38 cellular contexts compared by ENCODE assay signal in genomic region chr16:77836801-77837200, GRCh38. TPM values are rescaled to one million over a fixed set of nuclear protein-coding genes. Genes with fewer than 3 reads are reported as not detected.
"Had no signal": no experiment of that assay in that cellular context is flagged by ENCODE, and none has a peak within 500 bp of the region (broad histone marks: within the 10 kb centered on the region; RNA-seq: fewer than 3 reads in every experiment).

No MANE protein-coding gene starts in this region.

- H3K4me3 Mint-ChIP-seq: activated CD4-positive, alpha-beta memory T cell treated with anti-CD3 and anti-CD28 coated beads, Interleukin-2, amount 10 ng/mL, durations not matched to agents 7 days and 5 days; activated CD4-positive, alpha-beta T cell treated with anti-CD3 and anti-CD28 coated beads for 36 hours; activated CD4-positive, alpha-beta T cell treated with anti-CD3 and anti-CD28 coated beads, Interleukin-2, amount 10 ng/mL, durations not matched to agents 7 days and 5 days; activated CD8-positive, alpha-beta memory T cell treated with anti-CD3 and anti-CD28 coated beads, Interleukin-2, amount 10 ng/mL, durations not matched to agents 7 days and 5 days; activated CD8-positive, alpha-beta T cell treated with anti-CD3 and anti-CD28 coated beads, Interleukin-2, amount 10 ng/mL, durations not matched to agents 7 days and 5 days; activated naive CD4-positive, alpha-beta T cell treated with anti-CD3 and anti-CD28 coated beads, Interleukin-2, amount 10 ng/mL, durations not matched to agents 7 days and 5 days; activated naive CD4-positive, alpha-beta T cell treated with anti-CD3 and anti-CD28 coated beads, Interleukin-2, amount 50 U/mL, for 24 hours; activated naive CD8-positive, alpha-beta T cell; activated naive CD8-positive, alpha-beta T cell treated with anti-CD3 and anti-CD28 coated beads, Interleukin-2, amount 10 ng/mL, durations not matched to agents 7 days and 5 days; activated naive CD8-positive, alpha-beta T cell treated with anti-CD3 and anti-CD28 coated beads, Interleukin-2, amount 50 U/mL, for 24 hours; activated T-cell treated with anti-CD3 and anti-CD28 coated beads, Interleukin-2, amount 50 U/mL, for 24 hours; brain; central memory CD8-positive, alpha-beta T cell; T-helper 17 cell; WTC11 had no signal

- H3K4me1 Mint-ChIP-seq: activated CD4-positive, alpha-beta memory T cell treated with anti-CD3 and anti-CD28 coated beads, Interleukin-2, amount 10 ng/mL, durations not matched to agents 7 days and 5 days; activated CD4-positive, alpha-beta T cell treated with anti-CD3 and anti-CD28 coated beads for 36 hours; activated CD4-positive, alpha-beta T cell treated with anti-CD3 and anti-CD28 coated beads, Interleukin-2, amount 10 ng/mL, durations not matched to agents 7 days and 5 days; activated CD8-positive, alpha-beta memory T cell treated with anti-CD3 and anti-CD28 coated beads, Interleukin-2, amount 10 ng/mL, durations not matched to agents 7 days and 5 days; activated naive CD4-positive, alpha-beta T cell treated with anti-CD3 and anti-CD28 coated beads, Interleukin-2, amount 10 ng/mL, durations not matched to agents 7 days and 5 days; activated naive CD4-positive, alpha-beta T cell treated with anti-CD3 and anti-CD28 coated beads, Interleukin-2, amount 50 U/mL, for 24 hours; activated naive CD8-positive, alpha-beta T cell treated with anti-CD3 and anti-CD28 coated beads, Interleukin-2, amount 10 ng/mL, durations not matched to agents 7 days and 5 days; activated naive CD8-positive, alpha-beta T cell treated with anti-CD3 and anti-CD28 coated beads, Interleukin-2, amount 50 U/mL, for 24 hours; central memory CD8-positive, alpha-beta T cell had no signal

- H3K27me3 Mint-ChIP-seq: activated CD4-positive, alpha-beta memory T cell treated with anti-CD3 and anti-CD28 coated beads, Interleukin-2, amount 10 ng/mL, durations not matched to agents 7 days and 5 days; activated CD4-positive, alpha-beta T cell treated with anti-CD3 and anti-CD28 coated beads, Interleukin-2, amount 10 ng/mL, durations not matched to agents 7 days and 5 days; activated naive CD4-positive, alpha-beta T cell treated with anti-CD3 and anti-CD28 coated beads, Interleukin-2, amount 10 ng/mL, durations not matched to agents 7 days and 5 days had no signal

- H3K9me3 Mint-ChIP-seq: activated CD4-positive, alpha-beta memory T cell treated with anti-CD3 and anti-CD28 coated beads, Interleukin-2, amount 10 ng/mL, durations not matched to agents 7 days and 5 days; activated CD4-positive, alpha-beta T cell treated with anti-CD3 and anti-CD28 coated beads, Interleukin-2, amount 10 ng/mL, durations not matched to agents 7 days and 5 days; activated naive CD4-positive, alpha-beta T cell treated with anti-CD3 and anti-CD28 coated beads, Interleukin-2, amount 10 ng/mL, durations not matched to agents 7 days and 5 days; activated naive CD4-positive, alpha-beta T cell treated with anti-CD3 and anti-CD28 coated beads, Interleukin-2, amount 50 U/mL, for 24 hours; activated naive CD8-positive, alpha-beta T cell treated with anti-CD3 and anti-CD28 coated beads, Interleukin-2, amount 10 ng/mL, durations not matched to agents 7 days and 5 days; activated naive CD8-positive, alpha-beta T cell treated with anti-CD3 and anti-CD28 coated beads, Interleukin-2, amount 50 U/mL, for 24 hours; activated T-cell treated with anti-CD3 and anti-CD28 coated beads, Interleukin-2, amount 50 U/mL, for 24 hours; activated T-helper 2 cell treated with anti-CD3 and anti-CD28 coated beads, Interferon-gamma antibody, Interleukin-2, Interleukin-4, amounts not matched to agents 10 μg/mL and 5 μg/mL and 100 μg/mL, durations not matched to agents 14 hours and 24 hours and 36 hours; brain; central memory CD8-positive, alpha-beta T cell; WTC11 had no signal

- ATAC-seq: activated CD4-positive, alpha-beta T cell treated with anti-CD3 and anti-CD28 coated beads for 36 hours; activated CD4-positive, CD25-positive, alpha-beta regulatory T cell treated with anti-CD3 and anti-CD28 coated beads, Interleukin-2, amount 50 U/mL, for 24 hours; activated CD8-positive, alpha-beta memory T cell treated with anti-CD3 and anti-CD28 coated beads, Interleukin-2, amount 10 ng/mL, durations not matched to agents 7 days and 5 days; activated CD8-positive, alpha-beta T cell treated with anti-CD3 and anti-CD28 coated beads, Interleukin-2, amount 10 ng/mL, durations not matched to agents 7 days and 5 days; activated naive CD8-positive, alpha-beta T cell treated with anti-CD3 and anti-CD28 coated beads, Interleukin-2, amount 50 U/mL, for 24 hours; T-helper 17 cell; WTC11 had no signal

- DNase-seq: activated CD4-positive, alpha-beta memory T cell treated with anti-CD3 and anti-CD28 coated beads, Interleukin-2, amount 10 ng/mL, durations not matched to agents 7 days and 5 days; activated CD4-positive, alpha-beta T cell treated with anti-CD3 and anti-CD28 coated beads for 1 hour; activated CD4-positive, alpha-beta T cell treated with anti-CD3 and anti-CD28 coated beads for 36 hours; activated CD4-positive, alpha-beta T cell treated with anti-CD3 and anti-CD28 coated beads for 48 hours; activated CD4-positive, alpha-beta T cell treated with anti-CD3 and anti-CD28 coated beads, Interleukin-2, amount 10 ng/mL, durations not matched to agents 7 days and 5 days; activated CD4-positive, alpha-beta T cell treated with anti-CD3 and anti-CD28 coated beads, Interleukin-2, amount 50 U/mL, for 48 hours; activated CD4-positive, CD25-positive, alpha-beta regulatory T cell; activated CD8-positive, alpha-beta memory T cell treated with anti-CD3 and anti-CD28 coated beads for 24 hours; activated CD8-positive, alpha-beta memory T cell treated with anti-CD3 and anti-CD28 coated beads, Interleukin-2, amount 10 ng/mL, durations not matched to agents 7 days and 5 days; activated CD8-positive, alpha-beta memory T cell treated with anti-CD3 and anti-CD28 coated beads, Interleukin-2, amount 50 U/mL, for 48 hours; activated CD8-positive, alpha-beta T cell treated with anti-CD3 and anti-CD28 coated beads, Interleukin-2, amount 10 ng/mL, durations not matched to agents 7 days and 5 days; activated effector memory CD4-positive, alpha-beta T cell treated with Interleukin-2 at 50 U/mL for 16 hours; activated gamma-delta T cell; activated naive CD4-positive, alpha-beta T cell treated with anti-CD3 and anti-CD28 coated beads, Interleukin-2, amount 10 ng/mL, durations not matched to agents 7 days and 5 days; activated naive CD4-positive, alpha-beta T cell treated with Interleukin-2 at 50 U/mL for 16 hours; activated naive CD8-positive, alpha-beta T cell treated with anti-CD3 and anti-CD28 coated beads, Interleukin-2, amount 10 ng/mL, durations not matched to agents 7 days and 5 days; activated naive CD8-positive, alpha-beta T cell treated with anti-CD3 and anti-CD28 coated beads, Interleukin-2, amount 50 U/mL, for 24 hours; activated T-cell treated with anti-CD3 and anti-CD28 coated beads, Interleukin-2, amount 50 U/mL, for 24 hours; activated T-cell treated with anti-CD3 and anti-CD28 coated beads, Interleukin-2, amount 50 U/mL, for 48 hours; amygdala; anterior cingulate cortex; caudate nucleus; cerebellar nuclear complex; T-helper 17 cell; WERI-Rb-1 had no signal

- H3K27ac Mint-ChIP-seq: activated CD4-positive, alpha-beta memory T cell treated with anti-CD3 and anti-CD28 coated beads, Interleukin-2, amount 10 ng/mL, durations not matched to agents 7 days and 5 days; activated CD4-positive, alpha-beta T cell treated with anti-CD3 and anti-CD28 coated beads for 36 hours; activated CD4-positive, alpha-beta T cell treated with anti-CD3 and anti-CD28 coated beads, Interleukin-2, amount 10 ng/mL, durations not matched to agents 7 days and 5 days; activated CD8-positive, alpha-beta memory T cell treated with anti-CD3 and anti-CD28 coated beads, Interleukin-2, amount 10 ng/mL, durations not matched to agents 7 days and 5 days; activated CD8-positive, alpha-beta T cell treated with anti-CD3 and anti-CD28 coated beads, Interleukin-2, amount 10 ng/mL, durations not matched to agents 7 days and 5 days; activated naive CD4-positive, alpha-beta T cell treated with anti-CD3 and anti-CD28 coated beads, Interleukin-2, amount 10 ng/mL, durations not matched to agents 7 days and 5 days; activated naive CD4-positive, alpha-beta T cell treated with anti-CD3 and anti-CD28 coated beads, Interleukin-2, amount 50 U/mL, for 24 hours; activated naive CD8-positive, alpha-beta T cell; activated naive CD8-positive, alpha-beta T cell treated with anti-CD3 and anti-CD28 coated beads, Interleukin-2, amount 10 ng/mL, durations not matched to agents 7 days and 5 days; activated naive CD8-positive, alpha-beta T cell treated with anti-CD3 and anti-CD28 coated beads, Interleukin-2, amount 50 U/mL, for 24 hours; activated T-cell treated with anti-CD3 and anti-CD28 coated beads, Interleukin-2, amount 50 U/mL, for 24 hours; activated T-helper 2 cell treated with anti-CD3 and anti-CD28 coated beads, Interferon-gamma antibody, Interleukin-2, Interleukin-4, amounts not matched to agents 10 μg/mL and 5 μg/mL and 100 μg/mL, durations not matched to agents 14 hours and 24 hours and 36 hours; T-helper 17 cell; WTC11 had no signal

- H3K4me3 ChIP-seq: ascending aorta, cardiac muscle cell had no signal

- H3K27ac ChIP-seq: ascending aorta, cardiac muscle cell, WERI-Rb-1 had no signal

- H3K36me3 ChIP-seq: ascending aorta, cardiac muscle cell, WERI-Rb-1 had no signal

- H3K36me3 Mint-ChIP-seq: activated CD8-positive, alpha-beta memory T cell treated with anti-CD3 and anti-CD28 coated beads, Interleukin-2, amount 10 ng/mL, durations not matched to agents 7 days and 5 days; activated naive CD4-positive, alpha-beta T cell treated with anti-CD3 and anti-CD28 coated beads, Interleukin-2, amount 10 ng/mL, durations not matched to agents 7 days and 5 days; activated naive CD4-positive, alpha-beta T cell treated with anti-CD3 and anti-CD28 coated beads, Interleukin-2, amount 50 U/mL, for 24 hours; activated naive CD8-positive, alpha-beta T cell; activated naive CD8-positive, alpha-beta T cell treated with anti-CD3 and anti-CD28 coated beads, Interleukin-2, amount 10 ng/mL, durations not matched to agents 7 days and 5 days; WTC11 had no signal

- H3K27me3 ChIP-seq: ascending aorta, cardiac muscle cell had no signal

- FAIRE-seq: bronchial epithelial cell had no signal

- H3K9me3 ChIP-seq: ascending aorta had no signal

RNA-seq across cellular contexts. Expression of gene VAT1L, which starts 48.4 kb away (rescaled TPM):
- total RNA-seq: activated CD4-positive, alpha-beta T cell treated with anti-CD3 and anti-CD28 coated beads, Interleukin-2, amount 10 ng/mL, durations not matched to agents 7 days and 5 days; activated CD8-positive, alpha-beta memory T cell treated with anti-CD3 and anti-CD28 coated beads, Interleukin-2, amount 10 ng/mL, durations not matched to agents 7 days and 5 days; activated CD8-positive, alpha-beta T cell treated with anti-CD3 and anti-CD28 coated beads, Interleukin-2, amount 10 ng/mL, durations not matched to agents 7 days and 5 days; activated naive CD8-positive, alpha-beta T cell treated with anti-CD3 and anti-CD28 coated beads, Interleukin-2, amount 10 ng/mL, durations not matched to agents 7 days and 5 days; activated T-helper 2 cell treated with anti-CD3 and anti-CD28 coated beads, Interferon-gamma antibody, Interleukin-2, Interleukin-4, amounts not matched to agents 10 μg/mL and 5 μg/mL and 100 μg/mL, durations not matched to agents 14 hours and 24 hours and 36 hours; bronchial epithelial cell; chondrocyte; T-helper 1 cell treated with Interleukin-12 subunit alpha and Interleukin-12 subunit beta and Interleukin-4 antibody, amounts not matched to agents 30 ng/mL and 1 ng/mL, for 36 hours; T-helper 17 cell; T-helper 2 cell treated with Interferon-gamma antibody and Interleukin-4, amounts not matched to agents 100 ng/mL and 5 ng/mL, for 36 hours had no signal
